Comparison of ENCODE assay signal across 2 cellular contexts in the genomic region with DNA sequence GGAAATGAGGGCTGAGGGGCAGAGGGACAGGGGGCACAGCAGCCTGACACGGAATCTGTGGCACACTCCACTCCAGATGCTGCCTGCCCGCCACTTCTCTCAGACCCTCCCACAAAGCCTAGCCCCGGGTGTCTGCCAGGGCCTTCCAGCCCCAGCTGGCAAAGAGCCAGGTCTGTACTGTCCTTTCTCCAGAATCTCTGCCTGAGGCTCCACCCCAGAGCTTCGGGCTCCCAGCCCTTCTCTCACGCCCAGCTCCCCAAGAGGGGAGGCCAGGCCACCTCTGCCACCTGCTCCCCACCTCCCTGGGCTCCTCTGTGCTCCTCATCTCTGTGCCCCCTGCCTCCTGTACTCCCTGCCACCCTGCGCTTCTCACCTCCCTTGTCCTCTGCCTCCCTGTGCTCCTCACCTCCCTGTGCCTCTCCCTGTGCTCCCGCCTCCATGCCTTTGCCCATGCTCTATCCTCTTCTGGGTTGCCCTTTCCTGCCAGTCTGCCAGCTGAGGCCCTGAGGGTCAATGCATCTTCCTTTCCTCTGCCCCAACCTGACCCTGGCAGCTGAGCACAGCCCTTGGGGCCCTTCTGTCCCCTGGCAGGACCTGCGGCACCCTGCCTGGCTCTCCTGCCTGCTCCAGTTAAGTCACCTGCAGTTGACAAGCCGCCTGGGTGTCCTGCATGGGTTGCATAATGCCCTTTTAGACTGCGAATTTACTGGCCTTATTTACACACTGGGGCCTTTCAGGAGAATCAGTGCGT.
TF ChIP-seq lines count a peak whose summit lies in the region.

No MANE protein-coding gene starts in this region.

TF ChIP-seq in SK-N-SH, 30 proteins besides CTCF, POLR2A, EP300 and RAD21 (continued from another document):
- TF ChIP-seq, protein P1, sequence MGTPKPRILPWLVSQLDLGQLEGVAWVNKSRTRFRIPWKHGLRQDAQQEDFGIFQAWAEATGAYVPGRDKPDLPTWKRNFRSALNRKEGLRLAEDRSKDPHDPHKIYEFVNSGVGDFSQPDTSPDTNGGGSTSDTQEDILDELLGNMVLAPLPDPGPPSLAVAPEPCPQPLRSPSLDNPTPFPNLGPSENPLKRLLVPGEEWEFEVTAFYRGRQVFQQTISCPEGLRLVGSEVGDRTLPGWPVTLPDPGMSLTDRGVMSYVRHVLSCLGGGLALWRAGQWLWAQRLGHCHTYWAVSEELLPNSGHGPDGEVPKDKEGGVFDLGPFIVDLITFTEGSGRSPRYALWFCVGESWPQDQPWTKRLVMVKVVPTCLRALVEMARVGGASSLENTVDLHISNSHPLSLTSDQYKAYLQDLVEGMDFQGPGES (IDR thresholded peaks at IDR 0.05; ENCODE audit: low read depth, low read length) = no peak
- no peak for TF ChIP-seq TAF1 (IDR thresholded peaks at IDR 0.05; ENCODE audit: borderline replicate concordance, low read depth, low read length)
- TF ChIP-seq, protein P2, sequence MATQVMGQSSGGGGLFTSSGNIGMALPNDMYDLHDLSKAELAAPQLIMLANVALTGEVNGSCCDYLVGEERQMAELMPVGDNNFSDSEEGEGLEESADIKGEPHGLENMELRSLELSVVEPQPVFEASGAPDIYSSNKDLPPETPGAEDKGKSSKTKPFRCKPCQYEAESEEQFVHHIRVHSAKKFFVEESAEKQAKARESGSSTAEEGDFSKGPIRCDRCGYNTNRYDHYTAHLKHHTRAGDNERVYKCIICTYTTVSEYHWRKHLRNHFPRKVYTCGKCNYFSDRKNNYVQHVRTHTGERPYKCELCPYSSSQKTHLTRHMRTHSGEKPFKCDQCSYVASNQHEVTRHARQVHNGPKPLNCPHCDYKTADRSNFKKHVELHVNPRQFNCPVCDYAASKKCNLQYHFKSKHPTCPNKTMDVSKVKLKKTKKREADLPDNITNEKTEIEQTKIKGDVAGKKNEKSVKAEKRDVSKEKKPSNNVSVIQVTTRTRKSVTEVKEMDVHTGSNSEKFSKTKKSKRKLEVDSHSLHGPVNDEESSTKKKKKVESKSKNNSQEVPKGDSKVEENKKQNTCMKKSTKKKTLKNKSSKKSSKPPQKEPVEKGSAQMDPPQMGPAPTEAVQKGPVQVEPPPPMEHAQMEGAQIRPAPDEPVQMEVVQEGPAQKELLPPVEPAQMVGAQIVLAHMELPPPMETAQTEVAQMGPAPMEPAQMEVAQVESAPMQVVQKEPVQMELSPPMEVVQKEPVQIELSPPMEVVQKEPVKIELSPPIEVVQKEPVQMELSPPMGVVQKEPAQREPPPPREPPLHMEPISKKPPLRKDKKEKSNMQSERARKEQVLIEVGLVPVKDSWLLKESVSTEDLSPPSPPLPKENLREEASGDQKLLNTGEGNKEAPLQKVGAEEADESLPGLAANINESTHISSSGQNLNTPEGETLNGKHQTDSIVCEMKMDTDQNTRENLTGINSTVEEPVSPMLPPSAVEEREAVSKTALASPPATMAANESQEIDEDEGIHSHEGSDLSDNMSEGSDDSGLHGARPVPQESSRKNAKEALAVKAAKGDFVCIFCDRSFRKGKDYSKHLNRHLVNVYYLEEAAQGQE (IDR thresholded peaks at IDR 0.05; ENCODE audit: low read depth, low read length) = no peak
- TF ChIP-seq, protein P3, sequence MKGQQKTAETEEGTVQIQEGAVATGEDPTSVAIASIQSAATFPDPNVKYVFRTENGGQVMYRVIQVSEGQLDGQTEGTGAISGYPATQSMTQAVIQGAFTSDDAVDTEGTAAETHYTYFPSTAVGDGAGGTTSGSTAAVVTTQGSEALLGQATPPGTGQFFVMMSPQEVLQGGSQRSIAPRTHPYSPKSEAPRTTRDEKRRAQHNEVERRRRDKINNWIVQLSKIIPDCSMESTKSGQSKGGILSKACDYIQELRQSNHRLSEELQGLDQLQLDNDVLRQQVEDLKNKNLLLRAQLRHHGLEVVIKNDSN (IDR thresholded peaks at IDR 0.05; ENCODE audit: borderline replicate concordance, low read depth) = no peak
- TF ChIP-seq POLR2AphosphoS5 (IDR thresholded peaks at IDR 0.05; ENCODE audit: low read depth, low read length) = no peak
- no peak for TF ChIP-seq YY1 (IDR thresholded peaks at IDR 0.05; ENCODE audit: low read depth)
- TF ChIP-seq SIN3A (IDR thresholded peaks at IDR 0.05; ENCODE audit: borderline replicate concordance, low read depth, low read length) = no peak
- no peak for TF ChIP-seq FOXM1 (IDR thresholded peaks at IDR 0.05; ENCODE audit: low read depth)
- TF ChIP-seq FOSL2 (IDR thresholded peaks at IDR 0.05; ENCODE audit: borderline replicate concordance, low read depth) = no peak
- TF ChIP-seq CHD2 (IDR thresholded peaks at IDR 0.05; ENCODE audit: low read length, partially characterized antibody) = no peak
- TF ChIP-seq FOXJ3 (CRISPR knock-in tag; IDR thresholded peaks at IDR 0.05) = no peak
- TF ChIP-seq, protein P4, sequence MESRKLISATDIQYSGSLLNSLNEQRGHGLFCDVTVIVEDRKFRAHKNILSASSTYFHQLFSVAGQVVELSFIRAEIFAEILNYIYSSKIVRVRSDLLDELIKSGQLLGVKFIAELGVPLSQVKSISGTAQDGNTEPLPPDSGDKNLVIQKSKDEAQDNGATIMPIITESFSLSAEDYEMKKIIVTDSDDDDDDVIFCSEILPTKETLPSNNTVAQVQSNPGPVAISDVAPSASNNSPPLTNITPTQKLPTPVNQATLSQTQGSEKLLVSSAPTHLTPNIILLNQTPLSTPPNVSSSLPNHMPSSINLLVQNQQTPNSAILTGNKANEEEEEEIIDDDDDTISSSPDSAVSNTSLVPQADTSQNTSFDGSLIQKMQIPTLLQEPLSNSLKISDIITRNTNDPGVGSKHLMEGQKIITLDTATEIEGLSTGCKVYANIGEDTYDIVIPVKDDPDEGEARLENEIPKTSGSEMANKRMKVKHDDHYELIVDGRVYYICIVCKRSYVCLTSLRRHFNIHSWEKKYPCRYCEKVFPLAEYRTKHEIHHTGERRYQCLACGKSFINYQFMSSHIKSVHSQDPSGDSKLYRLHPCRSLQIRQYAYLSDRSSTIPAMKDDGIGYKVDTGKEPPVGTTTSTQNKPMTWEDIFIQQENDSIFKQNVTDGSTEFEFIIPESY (IDR thresholded peaks at IDR 0.05; ENCODE audit: borderline replicate concordance, low read depth) = no peak
- no peak for TF ChIP-seq MXI1 (IDR thresholded peaks at IDR 0.05; ENCODE audit: low read depth, low read length)

TF ChIP-seq in SK-N-SH treated with all-trans-retinoic acid at 6 μM for 48 hours, 23 proteins besides CTCF, POLR2A, EP300 and RAD21 (continued from another document):
- TF ChIP-seq, protein P5, sequence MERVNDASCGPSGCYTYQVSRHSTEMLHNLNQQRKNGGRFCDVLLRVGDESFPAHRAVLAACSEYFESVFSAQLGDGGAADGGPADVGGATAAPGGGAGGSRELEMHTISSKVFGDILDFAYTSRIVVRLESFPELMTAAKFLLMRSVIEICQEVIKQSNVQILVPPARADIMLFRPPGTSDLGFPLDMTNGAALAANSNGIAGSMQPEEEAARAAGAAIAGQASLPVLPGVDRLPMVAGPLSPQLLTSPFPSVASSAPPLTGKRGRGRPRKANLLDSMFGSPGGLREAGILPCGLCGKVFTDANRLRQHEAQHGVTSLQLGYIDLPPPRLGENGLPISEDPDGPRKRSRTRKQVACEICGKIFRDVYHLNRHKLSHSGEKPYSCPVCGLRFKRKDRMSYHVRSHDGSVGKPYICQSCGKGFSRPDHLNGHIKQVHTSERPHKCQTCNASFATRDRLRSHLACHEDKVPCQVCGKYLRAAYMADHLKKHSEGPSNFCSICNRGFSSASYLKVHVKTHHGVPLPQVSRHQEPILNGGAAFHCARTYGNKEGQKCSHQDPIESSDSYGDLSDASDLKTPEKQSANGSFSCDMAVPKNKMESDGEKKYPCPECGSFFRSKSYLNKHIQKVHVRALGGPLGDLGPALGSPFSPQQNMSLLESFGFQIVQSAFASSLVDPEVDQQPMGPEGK (CRISPR knock-in tag; IDR thresholded peaks at IDR 0.05; ENCODE audit: borderline replicate concordance) = no peak
- TF ChIP-seq OSR1 (CRISPR knock-in tag; IDR thresholded peaks at IDR 0.05) = no peak
